In the genomic region with DNA sequence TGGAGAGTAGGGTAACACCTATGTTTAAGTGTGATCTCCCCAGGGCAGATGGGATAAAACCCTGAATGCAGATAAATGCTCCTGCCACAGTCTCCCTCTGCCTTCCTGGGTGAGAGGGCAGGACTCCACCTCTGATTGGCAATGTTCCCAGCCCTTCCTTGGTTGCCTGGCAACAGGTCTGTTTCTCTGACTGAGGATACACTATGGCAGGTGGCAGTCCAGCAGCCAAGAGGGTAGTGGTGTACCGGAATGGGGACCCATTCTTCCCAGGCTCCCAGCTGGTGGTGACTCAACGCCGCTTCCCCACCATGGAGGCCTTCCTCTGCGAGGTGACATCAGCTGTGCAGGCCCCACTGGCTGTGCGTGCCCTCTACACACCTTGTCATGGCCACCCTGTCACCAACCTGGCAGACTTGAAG, we compare ENCODE assay signal across 9 cellular contexts. TPM values are rescaled to one million over a fixed set of nuclear protein-coding genes. Genes with fewer than 3 reads are reported as not detected.
DNase-seq lines count a peak whose midpoint lies in the region; ATAC-seq and TF ChIP-seq lines count a peak whose summit lies in the region.
"Had no signal": no experiment of that assay in that cellular context is flagged by ENCODE, and none has a peak within 500 bp of the region (broad histone marks: within the 10 kb centered on the region; RNA-seq: fewer than 3 reads in every experiment).

A gene (plus strand): TSS at position 199 of the 419 bp plus-strand sequence. CDS start 5 bp downstream, at position 204.

- no peaks in the 10 kb centered on the region for H3K9me3 ChIP-seq in adrenal gland (replicated peaks in 1 of 3)
- H3K9me3 ChIP-seq: right lobe of liver had no signal

- peak within 1 kb of the TSS in 1 of 5 donors; percentile 26 for H3K27ac ChIP-seq in adrenal gland
- H3K27ac ChIP-seq: right lobe of liver had no signal

- no peak for TF ChIP-seq POLR2A in adrenal gland (IDR thresholded peaks at IDR 0.05)

- H3K4me1 ChIP-seq in adrenal gland (replicated peaks in 1 of 2) = peaks cover 8 to 13% of the 10 kb centered on the region in 2 donors

- TF ChIP-seq CTCF in adrenal gland (IDR thresholded peaks at IDR 0.05) = no peak

- 71 to 86% (median 75%) methylated on average over 3 to 5 of the region's 5 CpGs for WGBS in adrenal gland, 4 donors

- H3K4me3 ChIP-seq in adrenal gland = no peak within 1 kb of the TSS
- H3K4me3 ChIP-seq: right lobe of liver had no signal

- ATAC-seq in GM21825 (IDR thresholded peaks at IDR 0.05; ENCODE audit: unreplicated experiment) = no peak
- ATAC-seq in left lobe of liver = no peak
- no peak for ATAC-seq in HG02852 (IDR thresholded peaks at IDR 0.05; ENCODE audit: unreplicated experiment)

- no peaks in the 10 kb centered on the region for H3K27me3 ChIP-seq in adrenal gland
- H3K27me3 ChIP-seq: right lobe of liver had no signal

- DNase-seq in DMS79 (lab: John Stamatoyannopoulos, UW) = peak; percentile 96
- peak; percentile 95 for DNase-seq in NCI-H2029 (lab: John Stamatoyannopoulos, UW)
- DNase-seq in adrenal gland = peak; percentile 64 to 89 (median 79)
- peak; percentile 98 for DNase-seq in myocyte (ENCODE audit: low read depth)
- DNase-seq in left lobe of liver (ENCODE audit: low spot score) = no peak
- no peak for DNase-seq in activated CD4-positive, CD25-positive, alpha-beta regulatory T cell treated with anti-CD3 and anti-CD28 coated beads, Interleukin-2, amount 50 U/mL, for 72 hours

- no peaks in the 10 kb centered on the region for H3K36me3 ChIP-seq in adrenal gland (replicated peaks in 1 of 2)
- H3K36me3 ChIP-seq: right lobe of liver had no signal

- intact Hi-C loops in adrenal gland (cut with DNase I) = no loop called here

RNA-seq across cellular contexts. Expression of the gene that starts here (rescaled TPM):
- not detected for total RNA-seq in adrenal gland
- not detected for polyA plus RNA-seq in adrenal gland
- 0.11 TPM in 1 of 2 replicates, not detected in the other for total RNA-seq in myocyte
- 0.53 TPM for polyA plus RNA-seq in myocyte (2012)
- total RNA-seq in left lobe of liver = not detected
- total RNA-seq: right lobe of liver had no signal

Comparison
In these comparisons a context has a peak if more than half of its experiments do, and no peak if none do; other contexts are left out.
1. Peak in DNase-seq in adrenal gland; RNA of the gene not detected or under 1 TPM.
2. Peak in DNase-seq in myocyte; RNA of the gene not detected or under 1 TPM.
3. DNase-seq: peak in DMS79 (single experiment) and NCI-H2029 (single experiment); none in left lobe of liver (single experiment) and activated CD4-positive, CD25-positive, alpha-beta regulatory T cell treated with anti-CD3 and anti-CD28 coated beads, Interleukin-2, amount 50 U/mL, for 72 hours (single experiment).